ENCODE assay signal across 1 cellular context in the genomic region with DNA sequence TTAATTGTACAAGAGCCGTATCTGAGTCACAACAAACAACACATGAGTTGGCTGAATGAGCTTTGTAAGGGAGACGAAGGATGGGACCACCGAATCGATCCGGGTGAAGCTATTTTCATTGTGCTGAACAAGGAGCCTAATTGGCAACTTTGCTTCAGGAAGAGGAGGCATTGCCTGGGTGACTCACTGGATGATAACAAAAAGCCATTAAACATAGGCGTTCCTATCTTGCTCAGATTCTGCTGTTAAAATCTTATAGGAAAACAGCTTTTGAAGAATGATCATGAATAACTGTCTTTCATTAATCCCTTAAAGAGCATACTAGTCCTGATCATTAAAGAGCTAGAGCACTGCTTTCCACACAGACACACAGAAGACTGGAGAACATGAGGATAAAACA.
A peak's percentile ranks its signal among the peaks of the same experiment; 100 is the strongest.
TF ChIP-seq lines count a peak whose summit lies in the region.

No MANE protein-coding gene starts in this region.

TF ChIP-seq in K562, 482 proteins besides CTCF, POLR2A, EP300 and RAD21 (continued from another document):
- TF ChIP-seq ATF3 (IDR thresholded peaks at IDR 0.05) = peak; percentile 13; the same call in 1 of the 2 replicates
- no peak for TF ChIP-seq ATF3 (CRISPR knock-in tag; conservative IDR thresholded peaks at IDR 0.05)
TF ChIP-seq in K562: peak in this region for 2.
